ENCODE assay signal across 18 cellular contexts in the genomic region with DNA sequence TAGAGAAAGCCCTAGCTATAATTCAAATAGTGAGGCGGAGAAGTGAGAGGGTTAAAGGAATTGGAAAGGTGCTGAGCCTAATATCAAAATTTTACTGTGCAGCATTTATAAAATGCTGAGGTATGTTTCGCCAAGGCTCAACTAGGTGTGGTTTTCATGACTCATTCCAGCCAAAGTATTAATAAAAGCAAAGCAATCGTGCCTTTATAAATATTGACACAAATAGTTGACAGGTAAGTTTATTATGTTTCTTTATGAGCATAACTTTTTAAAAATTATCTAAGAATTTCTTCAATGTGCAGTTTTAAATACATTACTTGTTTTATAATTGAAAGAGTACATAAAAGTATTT.
"Had no signal": no experiment of that assay in that cellular context is flagged by ENCODE, and none has a peak within 500 bp of the region (broad histone marks: within the 10 kb centered on the region; RNA-seq: fewer than 3 reads in every experiment).

No MANE protein-coding gene starts in this region.

- H3K4me3 ChIP-seq: adrenal gland, breast epithelium, esophagus muscularis mucosa had no signal

- H3K27ac ChIP-seq: adrenal gland, breast epithelium, esophagus muscularis mucosa had no signal

- H3K27me3 ChIP-seq: adrenal gland, breast epithelium had no signal

- H3K36me3 Mint-ChIP-seq: activated naive CD4-positive, alpha-beta T cell treated with anti-CD3 and anti-CD28 coated beads, Interleukin-2, amount 50 U/mL, for 72 hours had no signal

- H3K9me3 Mint-ChIP-seq: activated T-helper 1 cell treated with anti-CD3 and anti-CD28 coated beads, Interleukin-12 subunit alpha, Interleukin-12 subunit beta, Interleukin-2, Interleukin-4 antibody, amounts not matched to agents 30 ng/mL and 10 ng/mL and 1 ng/mL, durations not matched to agents 14 hours and 24 hours and 36 hours; T-helper 2 cell treated with Interferon-gamma antibody and Interleukin-4, amounts not matched to agents 5 μg/mL and 100 μg/mL, for 36 hours had no signal

- DNase-seq: activated CD4-positive, alpha-beta T cell treated with anti-CD3 and anti-CD28 coated beads for 36 hours; activated CD4-positive, alpha-beta T cell treated with anti-CD3 and anti-CD28 coated beads, Interleukin-2, amount 50 U/mL, for 48 hours; activated gamma-delta T cell treated with Interleukin-2 at 50 U/mL for 16 hours; adrenal gland; cerebellar nuclear complex; effector CD4-positive, alpha-beta T cell; midbrain; stimulated activated CD4-positive, alpha-beta T cell treated with anti-CD3 and anti-CD28 coated beads, Interleukin-12 subunit alpha, Interleukin-12 subunit beta, amount 100 ng/mL, for 4 hours; stimulated activated CD4-positive, alpha-beta T cell treated with anti-CD3 and anti-CD28 coated beads, Interleukin-1b, Interleukin-23, amount 100 ng/mL, for 48 hours; stimulated activated CD8-positive, alpha-beta memory T cell treated with anti-CD3 and anti-CD28 coated beads, Interleukin-4, amount 100 ng/mL, for 48 hours; stimulated activated naive CD4-positive, alpha-beta T cell had no signal

- H3K36me3 ChIP-seq: adrenal gland, breast epithelium, esophagus muscularis mucosa had no signal

- H3K9me3 ChIP-seq: adrenal gland had no signal

- H3K4me1 Mint-ChIP-seq: activated CD4-positive, alpha-beta T cell treated with anti-CD3 and anti-CD28 coated beads for 36 hours had no signal

- H3K4me3 Mint-ChIP-seq: activated CD4-positive, alpha-beta T cell treated with anti-CD3 and anti-CD28 coated beads for 36 hours; activated T-helper 1 cell treated with anti-CD3 and anti-CD28 coated beads, Interleukin-12 subunit alpha, Interleukin-12 subunit beta, Interleukin-2, Interleukin-4 antibody, amounts not matched to agents 30 ng/mL and 10 ng/mL and 1 ng/mL, durations not matched to agents 14 hours and 24 hours and 36 hours; T-helper 2 cell treated with Interferon-gamma antibody and Interleukin-4, amounts not matched to agents 5 μg/mL and 100 μg/mL, for 36 hours had no signal

- H3K4me1 ChIP-seq: adrenal gland, breast epithelium, esophagus muscularis mucosa had no signal

- H3K27ac Mint-ChIP-seq: activated CD4-positive, alpha-beta T cell treated with anti-CD3 and anti-CD28 coated beads for 36 hours; activated naive CD4-positive, alpha-beta T cell treated with anti-CD3 and anti-CD28 coated beads, Interleukin-2, amount 50 U/mL, for 72 hours; activated T-helper 1 cell treated with anti-CD3 and anti-CD28 coated beads, Interleukin-12 subunit alpha, Interleukin-12 subunit beta, Interleukin-2, Interleukin-4 antibody, amounts not matched to agents 30 ng/mL and 10 ng/mL and 1 ng/mL, durations not matched to agents 14 hours and 24 hours and 36 hours; progenitor cell of endocrine pancreas; T-helper 2 cell treated with Interferon-gamma antibody and Interleukin-4, amounts not matched to agents 5 μg/mL and 100 μg/mL, for 36 hours had no signal

- ATAC-seq: activated CD4-positive, alpha-beta T cell treated with anti-CD3 and anti-CD28 coated beads for 36 hours; activated naive CD4-positive, alpha-beta T cell treated with anti-CD3 and anti-CD28 coated beads, Interleukin-2, amount 50 U/mL, for 72 hours; left lobe of liver had no signal
